In genomic region chr11:33065445-33066178, GRCh38 we compare ENCODE assay signal across 8 cellular contexts. TPM values are rescaled to one million over a fixed set of nuclear protein-coding genes. Genes with fewer than 3 reads are reported as not detected.
DNase-seq lines count a peak whose midpoint lies in the region; ATAC-seq, FAIRE-seq and TF ChIP-seq lines count a peak whose summit lies in the region.

No MANE protein-coding gene starts in this region.

- no peak overlapping the region for H3K4me2 ChIP-seq in A549
- H3K4me2 ChIP-seq in PC-9, result no peak overlapping the region
- no peak overlapping the region for H3K4me2 ChIP-seq in neural cell (ENCODE audit: low read length)

- H3K27me3 ChIP-seq in PC-9 (ENCODE audit: insufficient read depth, low read depth), result no peaks in the 10 kb centered on the region
- no peaks in the 10 kb centered on the region for H3K27me3 ChIP-seq in neural cell (ENCODE audit: insufficient read depth, low read depth, low read length)

- H3K9ac ChIP-seq in neural cell (ENCODE audit: low read length), result no peak overlapping the region

- TF ChIP-seq RAD21 in A549 (conservative IDR thresholded peaks at IDR 0.05 in 1 of 2, IDR thresholded peaks at IDR 0.05 in 1 of 2) (peak; percentile 95), neural cell (conservative IDR thresholded peaks at IDR 0.05) (peak; percentile 71)

- H3K79me2 ChIP-seq in PC-9 (ENCODE audit: low read depth) (no peaks in the 10 kb centered on the region), neural cell (replicated peaks; ENCODE audit: insufficient read depth, low read length) (no peaks in the 10 kb centered on the region)

- TF ChIP-seq CTCF in A549 (IDR thresholded peaks at IDR 0.05) (peak; percentile 88), PC-9 (conservative IDR thresholded peaks at IDR 0.05) (peak; percentile 90), fibroblast of mammary gland (conservative IDR thresholded peaks at IDR 0.05; ENCODE audit: control insufficient read depth, insufficient read depth, low read depth, low read length) (peak; percentile 92), neural cell (IDR thresholded peaks at IDR 0.05; ENCODE audit: poor library complexity, severe bottlenecking) (peak; percentile 75)

- H3K27ac ChIP-seq in A549, result peak overlapping the region; percentile 85 to 88; a peak in 5 of 6 replicates
- no peak overlapping the region for H3K27ac ChIP-seq in PC-9
- no peak overlapping the region for H3K27ac ChIP-seq in neural cell (ENCODE audit: low read length)

- 61% methylated on average over 19 of the region's 22 CpGs for WGBS in A549 (ENCODE audit: missing lambda C conversion rate)

- no peak for TF ChIP-seq POLR2A in A549 (IDR thresholded peaks at IDR 0.05; ENCODE audit: low read length)

- TF ChIP-seq EP300 in A549 (IDR thresholded peaks at IDR 0.05) (no peak), neural cell (conservative IDR thresholded peaks at IDR 0.05; ENCODE audit: poor library complexity, severe bottlenecking) (no peak)

- CTCF ChIA-PET in A549 (lab: Yijun Ruan, JAX), result interaction anchor here (0.6 to 7.8 kb wide), 42 partner anchors 8 to 260 kb away, joined by 3 to 88 read pairs (median 5); partner anchors contain the start of genes DEPDC7, QSER1 and TCP11L1
- CTCF ChIA-PET in PC-9 (lab: Charles Lee), result interaction anchor here (0.6 to 1.0 kb wide), 4 partner anchors 21 to 591 kb away, joined by 3 to 7 read pairs (median 4); no protein-coding TSS in a partner anchor

- ATAC-seq in A549, result peak; percentile 77 to 82
- peak; percentile 63 for ATAC-seq in GM18867 (IDR thresholded peaks at IDR 0.05; ENCODE audit: unreplicated experiment)
- ATAC-seq in activated T-cell treated with anti-CD3 and anti-CD28 coated beads, Interleukin-2, amount 50 U/mL, for 4 hours, result peak; percentile 69 to 77
- peak; percentile 75 for ATAC-seq in stimulated activated naive CD8-positive, alpha-beta T cell treated with anti-CD3 and anti-CD28 coated beads, Interleukin-15, Interleukin-2, amounts not matched to agents 100 U/mL and 50 U/mL, for 24 hours

- no peaks in the 10 kb centered on the region for H3K9me3 Mint-ChIP-seq in activated T-cell treated with anti-CD3 and anti-CD28 coated beads, Interleukin-2, amount 50 U/mL, for 4 hours

- no peaks in the 10 kb centered on the region for H3K9me2 ChIP-seq in PC-9 (ENCODE audit: insufficient read depth)
- H3K9me2 ChIP-seq in neural cell (ENCODE audit: insufficient read depth, low read length), result no peaks in the 10 kb centered on the region

- H3K4me1 Mint-ChIP-seq in activated T-cell treated with anti-CD3 and anti-CD28 coated beads, Interleukin-2, amount 50 U/mL, for 4 hours (ENCODE audit: low read depth), result peaks cover 32% of the 10 kb centered on the region

- intact Hi-C loops in PC-9 (cut with micrococcal nuclease; ENCODE audit: unreplicated experiment), result loop anchor here (1.0 to 10.0 kb wide), 6 partner anchors 88 to 762 kb away; partner anchors contain the start of gene QSER1

- H3K27me3 Mint-ChIP-seq in activated T-cell treated with anti-CD3 and anti-CD28 coated beads, Interleukin-2, amount 50 U/mL, for 4 hours (ENCODE audit: low read depth), result no peaks in the 10 kb centered on the region

- DNase-seq in A549 (ENCODE audit: low read depth in 1 of 2, low spot score in 1 of 2) (peak; percentile 56 to 77), HT-29 (ENCODE audit: low spot score) (peak; percentile 90), PC-9 (peak in 1 of 2 experiments; percentile 54), fibroblast of mammary gland (ENCODE audit: low read depth) (peak; percentile 64)
- peak; percentile 76 for DNase-seq in activated T-cell treated with anti-CD3 and anti-CD28 coated beads, Interleukin-2, amount 50 U/mL, for 4 hours
- peak; percentile 76 for DNase-seq in stimulated activated naive CD8-positive, alpha-beta T cell treated with anti-CD3 and anti-CD28 coated beads, Interleukin-15, Interleukin-2, amounts not matched to agents 100 U/mL and 50 U/mL, for 24 hours

- H3K4me1 ChIP-seq in A549, result peaks cover 46% of the 10 kb centered on the region
- H3K4me1 ChIP-seq in PC-9 (replicated peaks; ENCODE audit: insufficient read depth), result no peaks in the 10 kb centered on the region

- H2AFZ ChIP-seq in PC-9 (no peak overlapping the region), neural cell (ENCODE audit: low read depth, low read length) (no peak overlapping the region)

- H3K4me3 ChIP-seq in A549, result no peak overlapping the region
- H3K4me3 ChIP-seq in PC-9, result no peak overlapping the region
- H3K4me3 ChIP-seq in fibroblast of mammary gland (ENCODE audit: control insufficient read depth, low read depth, low read length), result no peak overlapping the region
- H3K4me3 ChIP-seq in neural cell (ENCODE audit: low read length), result no peak overlapping the region

- H3K36me3 ChIP-seq in PC-9 (ENCODE audit: low read depth) (no peaks in the 10 kb centered on the region), neural cell (ENCODE audit: insufficient read depth, low read length) (no peaks in the 10 kb centered on the region)

- peaks cover 23% of the 10 kb centered on the region for H3K36me3 Mint-ChIP-seq in activated T-cell treated with anti-CD3 and anti-CD28 coated beads, Interleukin-2, amount 50 U/mL, for 4 hours (ENCODE audit: insufficient read depth)

- no peaks in the 10 kb centered on the region for H3F3A ChIP-seq in PC-9 (ENCODE audit: insufficient read depth, low read depth)
- H3F3A ChIP-seq in neural cell (ENCODE audit: insufficient read depth, low read length, poor library complexity, severe bottlenecking), result no peaks in the 10 kb centered on the region

- no peak for FAIRE-seq in A549 (lab: Jason Lieb, UNC)

- BruUV-seq in PC-9 (replicated peaks; lab: Mats Ljungman, UMichigan), result no TSS peak

- H3K9me3 ChIP-seq in A549 (no peaks in the 10 kb centered on the region), PC-9 (ENCODE audit: insufficient read depth, low read depth) (no peaks in the 10 kb centered on the region), neural cell (ENCODE audit: low read length) (no peaks in the 10 kb centered on the region)

- POLR2A ChIA-PET in A549 (lab: Yijun Ruan, JAX), result interaction anchor here (0.7 to 1.5 kb wide), 4 partner anchors 20 to 173 kb away, joined by 3 to 17 read pairs (median 4); partner anchors contain the start of genes QSER1 and TCP11L1
- POLR2A ChIA-PET in PC-9 (lab: Charles Lee; ENCODE audit: unreplicated experiment), result no interaction called here

- no peaks in the 10 kb centered on the region for H4K20me1 ChIP-seq in PC-9 (ENCODE audit: insufficient read depth)
- no peaks in the 10 kb centered on the region for H4K20me1 ChIP-seq in neural cell (ENCODE audit: insufficient read depth)

- H3K4me3 Mint-ChIP-seq in activated T-cell treated with anti-CD3 and anti-CD28 coated beads, Interleukin-2, amount 50 U/mL, for 4 hours, result no peak overlapping the region

TF ChIP-seq in A549, 52 proteins besides CTCF, POLR2A, EP300 and RAD21:
- TF ChIP-seq KDM5A (IDR thresholded peaks at IDR 0.05), result no peak
- TF ChIP-seq EHF (CRISPR knock-in tag; IDR thresholded peaks at IDR 0.05), result no peak
- TF ChIP-seq HES2 (IDR thresholded peaks at IDR 0.05), result no peak
- TF ChIP-seq SMC3 (IDR thresholded peaks at IDR 0.05), result peak; percentile 97
- TF ChIP-seq ZFP36 (IDR thresholded peaks at IDR 0.05; ENCODE audit: borderline replicate concordance, partially characterized antibody), result no peak

TF ChIP-seq in neural cell, 6 proteins besides CTCF, POLR2A, EP300 and RAD21 (continues in another document):
- TF ChIP-seq MXI1 (conservative IDR thresholded peaks at IDR 0.05; ENCODE audit: poor library complexity, severe bottlenecking), result no peak

RNA-seq across cellular contexts. Expression of gene TCP11L1, which starts 26.2 kb away (rescaled TPM):
- polyA plus RNA-seq in A549 (2011; rRNA removed) (42.1 and 43.0 TPM in 2 replicates), A549 (2017; fragmentation: RNase III; extraction: RNeasy Plus Mini Kit Qiagen cat#74134 plus additional on column Dnase treatment) (23.7 to 30.3 TPM (median 27.7 TPM) in 3 replicates), neural cell (12.5 and 19.2 TPM in 2 replicates)
- polyA plus RNA-seq in A549 (2012; cell fraction: cytosol; rRNA removed), result 12.8 and 14.8 TPM in 2 replicates
- 15.1 and 19.2 TPM in 2 replicates for polyA plus RNA-seq in A549 (2012; cell fraction: nucleus; rRNA removed)
- 105 and 118 TPM in 2 replicates for polyA minus RNA-seq in A549 (2011; rRNA and poly(A)+ RNA removed)
- 5.2 and 6.6 TPM in 2 replicates for total RNA-seq in HT-29 (2014; rRNA removed; shearing (Covaris generic))
- total RNA-seq in PC-9 (2021), result 8.1 and 10.3 TPM in 2 replicates
- total RNA-seq in activated T-cell treated with anti-CD3 and anti-CD28 coated beads, Interleukin-2, amount 50 U/mL, for 4 hours, result 10 to 100 TPM in 2 of 3 donors, 1 to 10 TPM in 1; 8.2 to 14.1 (median 11.1) TPM
- polyA minus RNA-seq in neural cell, result 42.6 and 45.0 TPM in 2 replicates

RNA-seq across cellular contexts. Expression of gene DEPDC7, which starts 49.9 kb away (rescaled TPM):
- polyA plus RNA-seq in A549 (2011; rRNA removed) (15.2 and 16.6 TPM in 2 replicates), A549 (2017; fragmentation: RNase III; extraction: RNeasy Plus Mini Kit Qiagen cat#74134 plus additional on column Dnase treatment) (15.1 to 15.3 TPM (median 15.2 TPM) in 3 replicates), neural cell (1.3 and 3.3 TPM in 2 replicates)
- polyA plus RNA-seq in A549 (2012; cell fraction: cytosol; rRNA removed), result 4.5 and 4.7 TPM in 2 replicates
- 4.2 and 4.8 TPM in 2 replicates for polyA plus RNA-seq in A549 (2012; cell fraction: nucleus; rRNA removed)
- 3.1 and 3.5 TPM in 2 replicates for polyA minus RNA-seq in A549 (2011; rRNA and poly(A)+ RNA removed)
- total RNA-seq in HT-29 (2014; rRNA removed; shearing (Covaris generic)), result 3.3 and 4.8 TPM in 2 replicates
- total RNA-seq in PC-9 (2021), result 0.68 and 1.2 TPM in 2 replicates
- 1 to 10 TPM; 1.0 to 2.7 (median 2.2) TPM for total RNA-seq in activated T-cell treated with anti-CD3 and anti-CD28 coated beads, Interleukin-2, amount 50 U/mL, for 4 hours
- 1.2 TPM in 2 replicates for polyA minus RNA-seq in neural cell

Comparison
In these comparisons a context has a peak if more than half of its experiments do, and no peak if none do; other contexts are left out.
1. H3K27ac ChIP-seq: peak in A549 (2 of 2); none in PC-9 (single experiment) and neural cell (single experiment).
2. Peak in every context shown above with its lines, with median percentiles within 50 percentile points of each other: ATAC-seq and CTCF ChIP-seq.